19 cellular contexts compared by ENCODE assay signal in genomic region chr15:99021669-99022068, GRCh38. TPM values are rescaled to one million over a fixed set of nuclear protein-coding genes. Genes with fewer than 3 reads are reported as not detected.
A peak's percentile ranks its signal among the peaks of the same experiment; 100 is the strongest.
DNase-seq lines count a peak whose midpoint lies in the region; ATAC-seq, FAIRE-seq and TF ChIP-seq lines count a peak whose summit lies in the region.
"Had no signal": no experiment of that assay in that cellular context is flagged by ENCODE, and none has a peak within 500 bp of the region (broad histone marks: within the 10 kb centered on the region; RNA-seq: fewer than 3 reads in every experiment).

No MANE protein-coding gene starts in this region.

- H4K20me1 ChIP-seq in astrocyte (ENCODE audit: insufficient read depth, low read length), result no peaks in the 10 kb centered on the region

- H3K4me1 ChIP-seq in astrocyte (ENCODE audit: insufficient read depth, low read length), result peaks cover 5% of the 10 kb centered on the region

- H3K9ac ChIP-seq in astrocyte (ENCODE audit: low read length), result no peak overlapping the region

- H3K4me2 ChIP-seq in astrocyte (ENCODE audit: low read length), result no peak overlapping the region
- H3K4me2 ChIP-seq: GM23338 had no signal

- H3K4me1 Mint-ChIP-seq in astrocyte (ENCODE audit: low read depth, unreplicated experiment) (peaks cover 2% of the 10 kb centered on the region), nephron progenitor cell (peaks cover 10% of the 10 kb centered on the region)
- H3K4me1 Mint-ChIP-seq: CD4-positive, alpha-beta memory T cell; IgD-negative memory B cell had no signal

- no peaks in the 10 kb centered on the region for H3K27me3 ChIP-seq in astrocyte (ENCODE audit: insufficient read depth, low read length)

- H3K36me3 Mint-ChIP-seq in astrocyte (ENCODE audit: low read depth, unreplicated experiment) (peaks cover 3% of the 10 kb centered on the region), nephron progenitor cell (ENCODE audit: low read depth) (no peaks in the 10 kb centered on the region)
- H3K36me3 Mint-ChIP-seq: IgD-negative memory B cell had no signal

- no peak overlapping the region for H3K27ac ChIP-seq in astrocyte (ENCODE audit: low read depth, low read length)
- H3K27ac ChIP-seq: C4-2B had no signal

- no peak for TF ChIP-seq CTCF in astrocyte (IDR thresholded peaks at IDR 0.05; ENCODE audit: insufficient read depth, low read depth, low read length)
- no peak for TF ChIP-seq CTCF in nephron progenitor cell (IDR thresholded peaks at IDR 0.05)

- H3K27ac Mint-ChIP-seq in astrocyte (ENCODE audit: unreplicated experiment), result no peak overlapping the region
- H3K27ac Mint-ChIP-seq in nephron progenitor cell, result peak overlapping the region; percentile 87
- H3K27ac Mint-ChIP-seq: CD4-positive, alpha-beta memory T cell; GM23338; IgD-negative memory B cell had no signal

- H3K4me3 ChIP-seq in astrocyte (ENCODE audit: insufficient read depth, low read depth, low read length), result no peak overlapping the region
- H3K4me3 ChIP-seq: GM12878, GM23338 had no signal

- H3K9me3 Mint-ChIP-seq in astrocyte (ENCODE audit: unreplicated experiment), result peaks cover 15% of the 10 kb centered on the region
- peaks cover 11% of the 10 kb centered on the region for H3K9me3 Mint-ChIP-seq in nephron progenitor cell
- H3K9me3 Mint-ChIP-seq: GM23338 had no signal

- H2AFZ ChIP-seq in astrocyte (ENCODE audit: low read depth, low read length), result no peak overlapping the region
- H2AFZ ChIP-seq: GM23338 had no signal

- no peaks in the 10 kb centered on the region for H3K79me2 ChIP-seq in astrocyte (ENCODE audit: insufficient read depth, low read length)

- H3K4me3 Mint-ChIP-seq in astrocyte (ENCODE audit: unreplicated experiment) (no peak overlapping the region), nephron progenitor cell (no peak overlapping the region)
- H3K4me3 Mint-ChIP-seq: CD4-positive, alpha-beta memory T cell; GM23338; IgD-negative memory B cell had no signal

- DNase-seq in ELF-1 (ENCODE audit: low read depth, low spot score), result peak; percentile 69
- DNase-seq in astrocyte (ENCODE audit: low read depth), result peak; percentile 20
- DNase-seq in nephron progenitor cell, result no peak
- DNase-seq in stromal cell of bone marrow (ENCODE audit: low read depth), result peak; percentile 31
- no peak for DNase-seq in GF-D8 (lab: John Stamatoyannopoulos, UW)
- no peak for DNase-seq in NCI-H2227 treated with DMSO at 0.1 percent for 48 hours (lab: John Stamatoyannopoulos, UW)
- DNase-seq: BE2C; CD4-positive, alpha-beta memory T cell; DMS153; DMS79 treated with DMSO at 0.1 percent for 48 hours; H7 had no signal

- no peaks in the 10 kb centered on the region for H3K36me3 ChIP-seq in astrocyte (ENCODE audit: insufficient read depth, low read length)
- H3K36me3 ChIP-seq: BE2C had no signal

- FAIRE-seq in astrocyte (lab: Jason Lieb, UNC), result no peak
- FAIRE-seq: D721Med, GM12878, GM18507 had no signal

- peaks cover 7% of the 10 kb centered on the region for H3K9me3 ChIP-seq in astrocyte (ENCODE audit: insufficient read depth, low read depth, low read length)

- ATAC-seq in GM18861 (IDR thresholded peaks at IDR 0.05; ENCODE audit: unreplicated experiment), result no peak
- ATAC-seq: GM12878, GM23338 had no signal

- H3K27me3 Mint-ChIP-seq in astrocyte (ENCODE audit: low read depth, unreplicated experiment), result peaks cover 11% of the 10 kb centered on the region
- H3K27me3 Mint-ChIP-seq in nephron progenitor cell (ENCODE audit: low read depth, poor library complexity), result peaks cover 16% of the 10 kb centered on the region

RNA-seq across cellular contexts. Expression of gene PGPEP1L, which starts 14.1 kb away (rescaled TPM):
- not detected in 2 replicates for total RNA-seq in astrocyte
- total RNA-seq: CD4-positive, alpha-beta memory T cell; GM12878; GM23338; H7; HT-29 had no signal

Comparison
In these comparisons a context has a peak if more than half of its experiments do, and no peak if none do; other contexts are left out.
1. DNase-seq: peak in ELF-1 (single experiment), astrocyte (single experiment) and stromal cell of bone marrow (single experiment); none in nephron progenitor cell (single experiment), GF-D8 (single experiment) and NCI-H2227 treated with DMSO at 0.1 percent for 48 hours (single experiment).